1 cellular context compared by ENCODE assay signal in genomic region chr20:49278036-49278816, GRCh38.
TF ChIP-seq lines count a peak whose summit lies in the region.

ZNFX1 (minus strand) TSS chr20:49278057; CDS start chr20:49275839, 2,218 bp downstream.

TF ChIP-seq in GM12878, 131 proteins besides CTCF, POLR2A, EP300 and RAD21 (continued from another document and continues in another):
- TF ChIP-seq NFXL1 (IDR thresholded peaks at IDR 0.05; ENCODE audit: borderline replicate concordance) (no peak), BCL11A (IDR thresholded peaks at IDR 0.05; ENCODE audit: low read depth, low read length) (no peak), GABPA (IDR thresholded peaks at IDR 0.05; ENCODE audit: low read depth) (no peak), MXI1 (IDR thresholded peaks at IDR 0.05; ENCODE audit: low read depth, low read length) (peak; percentile 88), SUPT20H (IDR thresholded peaks at IDR 0.05; ENCODE audit: borderline replicate concordance, control insufficient read depth, low read depth, low read length) (no peak), MYB (IDR thresholded peaks at IDR 0.05; ENCODE audit: borderline replicate concordance, low read depth, low read length) (no peak; the same call in 1 of the 2 replicates), CHD2 (IDR thresholded peaks at IDR 0.05; ENCODE audit: borderline replicate concordance, low read depth, low read length) (0 out of 2 replicates have a peak, but pooled peaks have one; percentile 2), ZBED1 (IDR thresholded peaks at IDR 0.05; ENCODE audit: borderline replicate concordance) (peak; percentile 97), ETV6 (conservative IDR thresholded peaks at IDR 0.05 in 1 of 2, IDR thresholded peaks at IDR 0.05 in 1 of 2; ENCODE audit: borderline replicate concordance in 1 of 2, low read depth in 1 of 2) (no peak), GATAD2B (conservative IDR thresholded peaks at IDR 0.05; ENCODE audit: low read depth) (peak; percentile 96; the same call in 1 of the 2 replicates), LARP7 (IDR thresholded peaks at IDR 0.05) (peak; percentile 95), KAT2A (conservative IDR thresholded peaks at IDR 0.05; ENCODE audit: control insufficient read depth, low read depth, low read length) (no peak), EZH2 (IDR thresholded peaks at IDR 0.05; ENCODE audit: borderline replicate concordance, control insufficient read depth, low read depth, low read length) (no peak), TCF7 (IDR thresholded peaks at IDR 0.05; ENCODE audit: borderline replicate concordance) (0 out of 2 replicates have a peak, but pooled peaks have one; percentile 5), SIN3A (IDR thresholded peaks at IDR 0.05; ENCODE audit: low read depth, low read length) (peak; percentile 2), IRF4 (IDR thresholded peaks at IDR 0.05; ENCODE audit: low read depth, low read length) (peak; percentile 63; the same call in 1 of the 2 replicates), SKIL (IDR thresholded peaks at IDR 0.05; ENCODE audit: low read depth, poor library complexity, severe bottlenecking) (peak; percentile 63), SUZ12 (IDR thresholded peaks at IDR 0.05; ENCODE audit: unreplicated experiment) (no peak), STAT1 (conservative IDR thresholded peaks at IDR 0.05) (peak; percentile 66; the same call in 1 of the 2 replicates), ATF3 (IDR thresholded peaks at IDR 0.05; ENCODE audit: borderline replicate concordance, extremely low read depth, low read depth, low read length) (no peak), MLLT1 (IDR thresholded peaks at IDR 0.05) (peak; percentile 98), KLF5 (IDR thresholded peaks at IDR 0.05; ENCODE audit: partially characterized antibody) (peak; percentile 74), HCFC1 (IDR thresholded peaks at IDR 0.05; ENCODE audit: low read length) (peak; percentile 95), SMC3 (IDR thresholded peaks at IDR 0.05; ENCODE audit: borderline replicate concordance, low read length) (no peak), YY1 (IDR thresholded peaks at IDR 0.05; ENCODE audit: low read depth, low read length) (peak; percentile 98), SREBF1 (IDR thresholded peaks at IDR 0.05; ENCODE audit: low read length) (no peak; the same call in 1 of the 2 replicates), CBX3 (IDR thresholded peaks at IDR 0.05; ENCODE audit: borderline replicate concordance, low read depth) (no peak), RFX5 (IDR thresholded peaks at IDR 0.05; ENCODE audit: low read depth, low read length) (no peak; the same call in 1 of the 2 replicates), STAT3 (IDR thresholded peaks at IDR 0.05; ENCODE audit: low read depth, low read length) (peak; percentile 63; the same call in 1 of the 2 replicates), CHD1 (IDR thresholded peaks at IDR 0.05; ENCODE audit: low read depth, low read length) (no peak), NFYA (IDR thresholded peaks at IDR 0.05; ENCODE audit: borderline replicate concordance, low read depth, low read length) (no peak), SIX5 (IDR thresholded peaks at IDR 0.05; ENCODE audit: low read depth, low read length, severe bottlenecking) (peak; percentile 87), POLR2AphosphoS5 (IDR thresholded peaks at IDR 0.05; ENCODE audit: low read length) (peak; percentile 100), RELA (IDR thresholded peaks at IDR 0.05; ENCODE audit: borderline replicate concordance, partially characterized antibody) (peak; percentile 69), RBBP5 (conservative IDR thresholded peaks at IDR 0.05) (no peak), TCF12 (IDR thresholded peaks at IDR 0.05; ENCODE audit: low read depth, low read length) (peak; percentile 89), BHLHE40 (IDR thresholded peaks at IDR 0.05; ENCODE audit: borderline replicate concordance in 1 of 2, low read depth in 2 of 2, low read length in 1 of 2) (peak; percentile 72 to 92; a peak in 3 of 4 replicates), BRCA1 (IDR thresholded peaks at IDR 0.05; ENCODE audit: low read depth, low read length) (no peak), SP1 (IDR thresholded peaks at IDR 0.05; ENCODE audit: low read depth, low read length) (peak; percentile 78)
- TF ChIP-seq, protein P1, sequence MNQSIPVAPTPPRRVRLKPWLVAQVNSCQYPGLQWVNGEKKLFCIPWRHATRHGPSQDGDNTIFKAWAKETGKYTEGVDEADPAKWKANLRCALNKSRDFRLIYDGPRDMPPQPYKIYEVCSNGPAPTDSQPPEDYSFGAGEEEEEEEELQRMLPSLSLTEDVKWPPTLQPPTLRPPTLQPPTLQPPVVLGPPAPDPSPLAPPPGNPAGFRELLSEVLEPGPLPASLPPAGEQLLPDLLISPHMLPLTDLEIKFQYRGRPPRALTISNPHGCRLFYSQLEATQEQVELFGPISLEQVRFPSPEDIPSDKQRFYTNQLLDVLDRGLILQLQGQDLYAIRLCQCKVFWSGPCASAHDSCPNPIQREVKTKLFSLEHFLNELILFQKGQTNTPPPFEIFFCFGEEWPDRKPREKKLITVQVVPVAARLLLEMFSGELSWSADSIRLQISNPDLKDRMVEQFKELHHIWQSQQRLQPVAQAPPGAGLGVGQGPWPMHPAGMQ (IDR thresholded peaks at IDR 0.05; ENCODE audit: borderline replicate concordance) = no peak
- TF ChIP-seq, protein P2, sequence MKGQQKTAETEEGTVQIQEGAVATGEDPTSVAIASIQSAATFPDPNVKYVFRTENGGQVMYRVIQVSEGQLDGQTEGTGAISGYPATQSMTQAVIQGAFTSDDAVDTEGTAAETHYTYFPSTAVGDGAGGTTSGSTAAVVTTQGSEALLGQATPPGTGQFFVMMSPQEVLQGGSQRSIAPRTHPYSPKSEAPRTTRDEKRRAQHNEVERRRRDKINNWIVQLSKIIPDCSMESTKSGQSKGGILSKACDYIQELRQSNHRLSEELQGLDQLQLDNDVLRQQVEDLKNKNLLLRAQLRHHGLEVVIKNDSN (IDR thresholded peaks at IDR 0.05; ENCODE audit: borderline replicate concordance, extremely low read length, insufficient read depth, low read depth, low read length) = peak; percentile 17
- TF ChIP-seq, protein P3, sequence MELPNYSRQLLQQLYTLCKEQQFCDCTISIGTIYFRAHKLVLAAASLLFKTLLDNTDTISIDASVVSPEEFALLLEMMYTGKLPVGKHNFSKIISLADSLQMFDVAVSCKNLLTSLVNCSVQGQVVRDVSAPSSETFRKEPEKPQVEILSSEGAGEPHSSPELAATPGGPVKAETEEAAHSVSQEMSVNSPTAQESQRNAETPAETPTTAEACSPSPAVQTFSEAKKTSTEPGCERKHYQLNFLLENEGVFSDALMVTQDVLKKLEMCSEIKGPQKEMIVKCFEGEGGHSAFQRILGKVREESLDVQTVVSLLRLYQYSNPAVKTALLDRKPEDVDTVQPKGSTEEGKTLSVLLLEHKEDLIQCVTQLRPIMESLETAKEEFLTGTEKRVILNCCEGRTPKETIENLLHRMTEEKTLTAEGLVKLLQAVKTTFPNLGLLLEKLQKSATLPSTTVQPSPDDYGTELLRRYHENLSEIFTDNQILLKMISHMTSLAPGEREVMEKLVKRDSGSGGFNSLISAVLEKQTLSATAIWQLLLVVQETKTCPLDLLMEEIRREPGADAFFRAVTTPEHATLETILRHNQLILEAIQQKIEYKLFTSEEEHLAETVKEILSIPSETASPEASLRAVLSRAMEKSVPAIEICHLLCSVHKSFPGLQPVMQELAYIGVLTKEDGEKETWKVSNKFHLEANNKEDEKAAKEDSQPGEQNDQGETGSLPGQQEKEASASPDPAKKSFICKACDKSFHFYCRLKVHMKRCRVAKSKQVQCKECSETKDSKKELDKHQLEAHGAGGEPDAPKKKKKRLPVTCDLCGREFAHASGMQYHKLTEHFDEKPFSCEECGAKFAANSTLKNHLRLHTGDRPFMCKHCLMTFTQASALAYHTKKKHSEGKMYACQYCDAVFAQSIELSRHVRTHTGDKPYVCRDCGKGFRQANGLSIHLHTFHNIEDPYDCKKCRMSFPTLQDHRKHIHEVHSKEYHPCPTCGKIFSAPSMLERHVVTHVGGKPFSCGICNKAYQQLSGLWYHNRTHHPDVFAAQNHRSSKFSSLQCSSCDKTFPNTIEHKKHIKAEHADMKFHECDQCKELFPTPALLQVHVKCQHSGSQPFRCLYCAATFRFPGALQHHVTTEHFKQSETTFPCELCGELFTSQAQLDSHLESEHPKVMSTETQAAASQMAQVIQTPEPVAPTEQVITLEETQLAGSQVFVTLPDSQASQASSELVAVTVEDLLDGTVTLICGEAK (IDR thresholded peaks at IDR 0.05; ENCODE audit: borderline replicate concordance) = peak; percentile 45; the same call in 1 of the 2 replicates
- TF ChIP-seq, protein P4, sequence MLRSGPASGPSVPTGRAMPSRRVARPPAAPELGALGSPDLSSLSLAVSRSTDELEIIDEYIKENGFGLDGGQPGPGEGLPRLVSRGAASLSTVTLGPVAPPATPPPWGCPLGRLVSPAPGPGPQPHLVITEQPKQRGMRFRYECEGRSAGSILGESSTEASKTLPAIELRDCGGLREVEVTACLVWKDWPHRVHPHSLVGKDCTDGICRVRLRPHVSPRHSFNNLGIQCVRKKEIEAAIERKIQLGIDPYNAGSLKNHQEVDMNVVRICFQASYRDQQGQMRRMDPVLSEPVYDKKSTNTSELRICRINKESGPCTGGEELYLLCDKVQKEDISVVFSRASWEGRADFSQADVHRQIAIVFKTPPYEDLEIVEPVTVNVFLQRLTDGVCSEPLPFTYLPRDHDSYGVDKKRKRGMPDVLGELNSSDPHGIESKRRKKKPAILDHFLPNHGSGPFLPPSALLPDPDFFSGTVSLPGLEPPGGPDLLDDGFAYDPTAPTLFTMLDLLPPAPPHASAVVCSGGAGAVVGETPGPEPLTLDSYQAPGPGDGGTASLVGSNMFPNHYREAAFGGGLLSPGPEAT (IDR thresholded peaks at IDR 0.05; ENCODE audit: low read depth) = peak; percentile 58; the same call in 1 of the 2 replicates
- TF ChIP-seq, protein P5, sequence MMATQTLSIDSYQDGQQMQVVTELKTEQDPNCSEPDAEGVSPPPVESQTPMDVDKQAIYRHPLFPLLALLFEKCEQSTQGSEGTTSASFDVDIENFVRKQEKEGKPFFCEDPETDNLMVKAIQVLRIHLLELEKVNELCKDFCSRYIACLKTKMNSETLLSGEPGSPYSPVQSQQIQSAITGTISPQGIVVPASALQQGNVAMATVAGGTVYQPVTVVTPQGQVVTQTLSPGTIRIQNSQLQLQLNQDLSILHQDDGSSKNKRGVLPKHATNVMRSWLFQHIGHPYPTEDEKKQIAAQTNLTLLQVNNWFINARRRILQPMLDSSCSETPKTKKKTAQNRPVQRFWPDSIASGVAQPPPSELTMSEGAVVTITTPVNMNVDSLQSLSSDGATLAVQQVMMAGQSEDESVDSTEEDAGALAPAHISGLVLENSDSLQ (IDR thresholded peaks at IDR 0.05) = 0 out of 2 replicates have a peak, but pooled peaks have one; percentile 8
- TF ChIP-seq, protein P6, sequence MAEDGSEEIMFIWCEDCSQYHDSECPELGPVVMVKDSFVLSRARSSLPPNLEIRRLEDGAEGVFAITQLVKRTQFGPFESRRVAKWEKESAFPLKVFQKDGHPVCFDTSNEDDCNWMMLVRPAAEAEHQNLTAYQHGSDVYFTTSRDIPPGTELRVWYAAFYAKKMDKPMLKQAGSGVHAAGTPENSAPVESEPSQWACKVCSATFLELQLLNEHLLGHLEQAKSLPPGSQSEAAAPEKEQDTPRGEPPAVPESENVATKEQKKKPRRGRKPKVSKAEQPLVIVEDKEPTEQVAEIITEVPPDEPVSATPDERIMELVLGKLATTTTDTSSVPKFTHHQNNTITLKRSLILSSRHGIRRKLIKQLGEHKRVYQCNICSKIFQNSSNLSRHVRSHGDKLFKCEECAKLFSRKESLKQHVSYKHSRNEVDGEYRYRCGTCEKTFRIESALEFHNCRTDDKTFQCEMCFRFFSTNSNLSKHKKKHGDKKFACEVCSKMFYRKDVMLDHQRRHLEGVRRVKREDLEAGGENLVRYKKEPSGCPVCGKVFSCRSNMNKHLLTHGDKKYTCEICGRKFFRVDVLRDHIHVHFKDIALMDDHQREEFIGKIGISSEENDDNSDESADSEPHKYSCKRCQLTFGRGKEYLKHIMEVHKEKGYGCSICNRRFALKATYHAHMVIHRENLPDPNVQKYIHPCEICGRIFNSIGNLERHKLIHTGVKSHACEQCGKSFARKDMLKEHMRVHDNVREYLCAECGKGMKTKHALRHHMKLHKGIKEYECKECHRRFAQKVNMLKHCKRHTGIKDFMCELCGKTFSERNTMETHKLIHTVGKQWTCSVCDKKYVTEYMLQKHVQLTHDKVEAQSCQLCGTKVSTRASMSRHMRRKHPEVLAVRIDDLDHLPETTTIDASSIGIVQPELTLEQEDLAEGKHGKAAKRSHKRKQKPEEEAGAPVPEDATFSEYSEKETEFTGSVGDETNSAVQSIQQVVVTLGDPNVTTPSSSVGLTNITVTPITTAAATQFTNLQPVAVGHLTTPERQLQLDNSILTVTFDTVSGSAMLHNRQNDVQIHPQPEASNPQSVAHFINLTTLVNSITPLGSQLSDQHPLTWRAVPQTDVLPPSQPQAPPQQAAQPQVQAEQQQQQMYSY (CRISPR knock-in tag; IDR thresholded peaks at IDR 0.05) = peak; percentile 72; the same call in 1 of the 2 replicates
